Comparison of ENCODE assay signal across 36 cellular contexts in the genomic region with DNA sequence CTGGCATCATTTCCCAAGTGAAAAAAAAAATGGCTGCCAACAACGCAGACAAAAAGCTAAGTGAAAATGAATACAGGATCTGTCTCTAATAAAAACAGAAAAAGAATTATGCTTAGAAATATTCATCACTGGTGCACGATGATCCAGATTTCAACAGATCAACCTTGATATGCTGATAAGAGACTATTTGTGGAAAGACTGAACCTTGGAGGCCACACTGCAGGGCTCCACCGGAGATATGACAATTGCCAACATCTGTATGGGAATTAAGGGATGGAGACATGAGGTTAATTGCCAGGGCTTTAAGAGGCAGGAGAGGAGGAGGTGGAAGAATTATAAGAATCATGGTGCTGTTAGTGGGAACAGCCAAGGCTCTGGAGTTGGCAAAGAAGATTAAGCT.
"Had no signal": no experiment of that assay in that cellular context is flagged by ENCODE, and none has a peak within 500 bp of the region (broad histone marks: within the 10 kb centered on the region; RNA-seq: fewer than 3 reads in every experiment).

No MANE protein-coding gene starts in this region.

- H3K36me3 Mint-ChIP-seq: activated naive CD4-positive, alpha-beta T cell treated with anti-CD3 and anti-CD28 coated beads, Interleukin-2, amount 10 ng/mL, durations not matched to agents 7 days and 5 days; activated naive CD8-positive, alpha-beta T cell treated with anti-CD3 and anti-CD28 coated beads, Interleukin-2, amount 10 ng/mL, durations not matched to agents 7 days and 5 days; brain; immature natural killer cell; memory B cell; naive thymus-derived CD4-positive, alpha-beta T cell; stimulated activated memory B cell treated with anti-CD40 and anti-IgM and Interleukin-4, amounts not matched to agents 10 μg/mL and 1 μg/mL and 100 μg/mL, for 72 hours; WTC11 had no signal

- ATAC-seq: naive thymus-derived CD4-positive, alpha-beta T cell; stimulated activated memory B cell treated with anti-CD40 and anti-IgM and Interleukin-4, amounts not matched to agents 10 μg/mL and 1 μg/mL and 100 μg/mL, for 72 hours; stimulated activated naive CD8-positive, alpha-beta T cell treated with anti-CD3 and anti-CD28 coated beads, Interleukin-15, amount 100 ng/mL, for 72 hours; WTC11 had no signal

- H2AFZ ChIP-seq: parathyroid adenoma had no signal

- H3K4me3 ChIP-seq: cardiac muscle cell, coronary artery, dorsolateral prefrontal cortex, heart left ventricle, psoas muscle, sigmoid colon, upper lobe of left lung had no signal

- H3K27ac Mint-ChIP-seq: activated CD4-positive, alpha-beta memory T cell treated with anti-CD3 and anti-CD28 coated beads, Interleukin-2, amount 10 ng/mL, durations not matched to agents 7 days and 5 days; activated CD4-positive, alpha-beta T cell treated with anti-CD3 and anti-CD28 coated beads, Interleukin-2, amount 10 ng/mL, durations not matched to agents 7 days and 5 days; activated naive CD4-positive, alpha-beta T cell treated with anti-CD3 and anti-CD28 coated beads, Interleukin-2, amount 10 ng/mL, durations not matched to agents 7 days and 5 days; activated naive CD8-positive, alpha-beta T cell treated with anti-CD3 and anti-CD28 coated beads, Interleukin-2, amount 10 ng/mL, durations not matched to agents 7 days and 5 days; activated T-cell treated with anti-CD3 and anti-CD28 coated beads, Interleukin-2, amount 50 U/mL, for 24 hours; immature natural killer cell; memory B cell; naive thymus-derived CD4-positive, alpha-beta T cell; stimulated activated memory B cell treated with anti-CD40 and anti-IgM and Interleukin-4, amounts not matched to agents 10 μg/mL and 1 μg/mL and 100 μg/mL, for 72 hours; stimulated activated naive CD8-positive, alpha-beta T cell treated with anti-CD3 and anti-CD28 coated beads, Interleukin-15, amount 100 ng/mL, for 72 hours; T-helper 1 cell treated with Interleukin-12 subunit alpha and Interleukin-12 subunit beta and Interleukin-4 antibody, amounts not matched to agents 30 μg/mL and 1 μg/mL, for 36 hours; WTC11 had no signal

- H3K79me2 ChIP-seq: parathyroid adenoma had no signal

- DNase-seq: activated CD4-positive, alpha-beta memory T cell treated with anti-CD3 and anti-CD28 coated beads, Interleukin-2, amount 10 ng/mL, durations not matched to agents 7 days and 5 days; activated CD4-positive, alpha-beta T cell treated with anti-CD3 and anti-CD28 coated beads for 1 hour; activated CD4-positive, alpha-beta T cell treated with anti-CD3 and anti-CD28 coated beads, Interleukin-2, amount 10 ng/mL, durations not matched to agents 7 days and 5 days; activated CD8-positive, alpha-beta memory T cell treated with anti-CD3 and anti-CD28 coated beads, Interleukin-2, amount 50 U/mL, for 48 hours; activated gamma-delta T cell; activated naive CD4-positive, alpha-beta T cell treated with anti-CD3 and anti-CD28 coated beads, Interleukin-2, amount 10 ng/mL, durations not matched to agents 7 days and 5 days; activated naive CD8-positive, alpha-beta T cell treated with anti-CD3 and anti-CD28 coated beads, Interleukin-2, amount 10 ng/mL, durations not matched to agents 7 days and 5 days; activated T-cell treated with anti-CD3 and anti-CD28 coated beads, Interleukin-2, amount 50 U/mL, for 24 hours; cerebellar nuclear complex; dorsolateral prefrontal cortex; effector memory CD4-positive, alpha-beta T cell; foreskin fibroblast; heart left ventricle; hypothalamus; immature natural killer cell; midbrain; naive thymus-derived CD4-positive, alpha-beta T cell; nucleus accumbens; psoas muscle; sigmoid colon; small intestine; stimulated activated CD4-positive, alpha-beta T cell treated with anti-CD3 and anti-CD28 coated beads, Interleukin-1b, Interleukin-23, amount 100 ng/mL, for 48 hours; stimulated activated CD4-positive, alpha-beta T cell treated with anti-CD3 and anti-CD28 coated beads, Interleukin-4, amount 100 ng/mL, for 4 hours; stimulated activated CD8-positive, alpha-beta memory T cell treated with anti-CD3 and anti-CD28 coated beads, Interleukin-4, amount 100 ng/mL, for 48 hours; stimulated activated naive CD8-positive, alpha-beta T cell treated with anti-CD3 and anti-CD28 coated beads, Interleukin-15, amount 100 ng/mL, for 72 hours; substantia nigra; upper lobe of left lung had no signal

- H3K4me3 Mint-ChIP-seq: activated CD4-positive, alpha-beta memory T cell treated with anti-CD3 and anti-CD28 coated beads, Interleukin-2, amount 10 ng/mL, durations not matched to agents 7 days and 5 days; activated CD4-positive, alpha-beta T cell treated with anti-CD3 and anti-CD28 coated beads, Interleukin-2, amount 10 ng/mL, durations not matched to agents 7 days and 5 days; activated naive CD4-positive, alpha-beta T cell treated with anti-CD3 and anti-CD28 coated beads, Interleukin-2, amount 10 ng/mL, durations not matched to agents 7 days and 5 days; activated naive CD8-positive, alpha-beta T cell treated with anti-CD3 and anti-CD28 coated beads, Interleukin-2, amount 10 ng/mL, durations not matched to agents 7 days and 5 days; activated T-cell treated with anti-CD3 and anti-CD28 coated beads, Interleukin-2, amount 50 U/mL, for 24 hours; brain; immature natural killer cell; memory B cell; naive thymus-derived CD4-positive, alpha-beta T cell; neural crest cell; stimulated activated memory B cell treated with anti-CD40 and anti-IgM and Interleukin-4, amounts not matched to agents 10 μg/mL and 1 μg/mL and 100 μg/mL, for 72 hours; stimulated activated naive CD8-positive, alpha-beta T cell treated with anti-CD3 and anti-CD28 coated beads, Interleukin-15, amount 100 ng/mL, for 72 hours; T-helper 1 cell treated with Interleukin-12 subunit alpha and Interleukin-12 subunit beta and Interleukin-4 antibody, amounts not matched to agents 30 μg/mL and 1 μg/mL, for 36 hours; WTC11 had no signal

- H3K9ac ChIP-seq: parathyroid adenoma had no signal

- H3K27me3 Mint-ChIP-seq: activated naive CD8-positive, alpha-beta T cell treated with anti-CD3 and anti-CD28 coated beads, Interleukin-2, amount 10 ng/mL, durations not matched to agents 7 days and 5 days; brain; stimulated activated naive CD8-positive, alpha-beta T cell treated with anti-CD3 and anti-CD28 coated beads, Interleukin-15, amount 100 ng/mL, for 72 hours had no signal

- H3K27me3 ChIP-seq: cardiac muscle cell, heart left ventricle, sigmoid colon, upper lobe of left lung had no signal

- H3K27ac ChIP-seq: cardiac muscle cell, coronary artery, dorsolateral prefrontal cortex, heart left ventricle, parathyroid adenoma, psoas muscle, sigmoid colon, upper lobe of left lung had no signal

- H3K36me3 ChIP-seq: cardiac muscle cell, heart left ventricle, sigmoid colon, upper lobe of left lung had no signal

- H3K9me3 ChIP-seq: heart left ventricle, psoas muscle, sigmoid colon, upper lobe of left lung had no signal

- H3K4me1 ChIP-seq: heart left ventricle, parathyroid adenoma, sigmoid colon, upper lobe of left lung had no signal

- FAIRE-seq: small intestine had no signal

- H3K4me1 Mint-ChIP-seq: activated CD4-positive, alpha-beta memory T cell treated with anti-CD3 and anti-CD28 coated beads, Interleukin-2, amount 10 ng/mL, durations not matched to agents 7 days and 5 days; activated CD4-positive, alpha-beta T cell treated with anti-CD3 and anti-CD28 coated beads, Interleukin-2, amount 10 ng/mL, durations not matched to agents 7 days and 5 days; activated naive CD4-positive, alpha-beta T cell treated with anti-CD3 and anti-CD28 coated beads, Interleukin-2, amount 10 ng/mL, durations not matched to agents 7 days and 5 days; activated naive CD8-positive, alpha-beta T cell treated with anti-CD3 and anti-CD28 coated beads, Interleukin-2, amount 10 ng/mL, durations not matched to agents 7 days and 5 days; immature natural killer cell; memory B cell; naive thymus-derived CD4-positive, alpha-beta T cell; neural crest cell; stimulated activated memory B cell treated with anti-CD40 and anti-IgM and Interleukin-4, amounts not matched to agents 10 μg/mL and 1 μg/mL and 100 μg/mL, for 72 hours; stimulated activated naive CD8-positive, alpha-beta T cell treated with anti-CD3 and anti-CD28 coated beads, Interleukin-15, amount 100 ng/mL, for 72 hours had no signal

- H3K9me3 Mint-ChIP-seq: activated CD4-positive, alpha-beta memory T cell treated with anti-CD3 and anti-CD28 coated beads, Interleukin-2, amount 10 ng/mL, durations not matched to agents 7 days and 5 days; activated CD4-positive, alpha-beta T cell treated with anti-CD3 and anti-CD28 coated beads, Interleukin-2, amount 10 ng/mL, durations not matched to agents 7 days and 5 days; activated naive CD4-positive, alpha-beta T cell treated with anti-CD3 and anti-CD28 coated beads, Interleukin-2, amount 10 ng/mL, durations not matched to agents 7 days and 5 days; activated naive CD8-positive, alpha-beta T cell treated with anti-CD3 and anti-CD28 coated beads, Interleukin-2, amount 10 ng/mL, durations not matched to agents 7 days and 5 days; activated T-cell treated with anti-CD3 and anti-CD28 coated beads, Interleukin-2, amount 50 U/mL, for 24 hours; immature natural killer cell; memory B cell; stimulated activated memory B cell treated with anti-CD40 and anti-IgM and Interleukin-4, amounts not matched to agents 10 μg/mL and 1 μg/mL and 100 μg/mL, for 72 hours; stimulated activated naive CD8-positive, alpha-beta T cell treated with anti-CD3 and anti-CD28 coated beads, Interleukin-15, amount 100 ng/mL, for 72 hours; T-helper 1 cell treated with Interleukin-12 subunit alpha and Interleukin-12 subunit beta and Interleukin-4 antibody, amounts not matched to agents 30 μg/mL and 1 μg/mL, for 36 hours had no signal
